9 cellular contexts compared by ENCODE assay signal in genomic region chr10:30542001-30542861, GRCh38.
DNase-seq lines count a peak whose midpoint lies in the region; ATAC-seq and TF ChIP-seq lines count a peak whose summit lies in the region.
"Had no signal": no experiment of that assay in that cellular context is flagged by ENCODE, and none has a peak within 500 bp of the region (broad histone marks: within the 10 kb centered on the region; RNA-seq: fewer than 3 reads in every experiment).

No MANE protein-coding gene starts in this region.

- no peak overlapping the region for H3K27ac Mint-ChIP-seq in activated B cell treated with CpG ODN at 0.5 μM for 24 hours
- H3K27ac Mint-ChIP-seq in progenitor cell of endocrine pancreas, result peak overlapping the region; percentile 46

- H3K27me3 Mint-ChIP-seq in activated B cell treated with CpG ODN at 0.5 μM for 24 hours, result no peaks in the 10 kb centered on the region
- peaks cover 2% of the 10 kb centered on the region for H3K27me3 Mint-ChIP-seq in progenitor cell of endocrine pancreas

- peaks cover 13% of the 10 kb centered on the region for H3K4me1 Mint-ChIP-seq in activated B cell treated with CpG ODN at 0.5 μM for 24 hours
- H3K4me1 Mint-ChIP-seq in progenitor cell of endocrine pancreas (ENCODE audit: low read depth), result peaks cover 28% of the 10 kb centered on the region

- POLR2A ChIA-PET in activated B cell treated with CpG ODN at 0.5 μM for 24 hours (lab: Charles Lee), result interaction anchor here (0.6 to 1.0 kb wide), 5 partner anchors 9 to 193 kb away, joined by 3 to 4 read pairs (median 3); partner anchors contain the start of genes MAP3K8 and MTPAP

- H3K36me3 Mint-ChIP-seq in activated B cell treated with CpG ODN at 0.5 μM for 24 hours (ENCODE audit: low read depth), result no peaks in the 10 kb centered on the region
- no peaks in the 10 kb centered on the region for H3K36me3 Mint-ChIP-seq in progenitor cell of endocrine pancreas (ENCODE audit: insufficient read depth)

- CTCF ChIA-PET in activated B cell treated with CpG ODN at 0.5 μM for 24 hours (lab: Charles Lee), result interaction anchor here (1.1 to 1.6 kb wide), 2 partner anchors 49 to 150 kb away, joined by 3 to 4 read pairs; no protein-coding TSS in a partner anchor

- H3K9me3 Mint-ChIP-seq in activated B cell treated with CpG ODN at 0.5 μM for 24 hours (no peaks in the 10 kb centered on the region), progenitor cell of endocrine pancreas (ENCODE audit: low read depth) (no peaks in the 10 kb centered on the region)

- ATAC-seq in GM18861 (IDR thresholded peaks at IDR 0.05; ENCODE audit: unreplicated experiment) (peak; percentile 41), HG02884 (IDR thresholded peaks at IDR 0.05; ENCODE audit: unreplicated experiment) (peak; percentile 53), activated B cell treated with CpG ODN at 0.5 μM for 24 hours (ENCODE audit: low read depth) (peak; percentile 21), GM18511 (IDR thresholded peaks at IDR 0.05; ENCODE audit: unreplicated experiment) (no peak), HG02588 (IDR thresholded peaks at IDR 0.05; ENCODE audit: unreplicated experiment) (no peak)

- DNase-seq in activated B cell treated with CpG ODN at 0.5 μM for 24 hours (no peak), progenitor cell of endocrine pancreas (ENCODE audit: low spot score, unreplicated experiment) (no peak), SW 1271 (lab: John Stamatoyannopoulos, UW) (no peak)
- DNase-seq: NCI-H1092 treated with DMSO at 0.1 percent for 48 hours, SK-N-SH had no signal

- H3K4me3 Mint-ChIP-seq in activated B cell treated with CpG ODN at 0.5 μM for 24 hours (no peak overlapping the region), progenitor cell of endocrine pancreas (ENCODE audit: low read depth) (peak overlapping the region; percentile 10)

- TF ChIP-seq CTCF in activated B cell treated with CpG ODN at 0.5 μM for 24 hours (IDR thresholded peaks at IDR 0.05) (no peak), progenitor cell of endocrine pancreas (IDR thresholded peaks at IDR 0.05; ENCODE audit: unreplicated experiment) (no peak)

- intact Hi-C loops in activated B cell treated with CpG ODN at 0.5 μM for 24 hours (cut with micrococcal nuclease), result no loop called here

Comparison
In these comparisons a context has a peak if more than half of its experiments do, and no peak if none do; other contexts are left out.
1. ATAC-seq: peak in GM18861 (single experiment), HG02884 (single experiment) and activated B cell treated with CpG ODN at 0.5 μM for 24 hours (single experiment); none in GM18511 (single experiment) and HG02588 (single experiment).